Comparison of ENCODE assay signal across 8 cellular contexts in the genomic region with DNA sequence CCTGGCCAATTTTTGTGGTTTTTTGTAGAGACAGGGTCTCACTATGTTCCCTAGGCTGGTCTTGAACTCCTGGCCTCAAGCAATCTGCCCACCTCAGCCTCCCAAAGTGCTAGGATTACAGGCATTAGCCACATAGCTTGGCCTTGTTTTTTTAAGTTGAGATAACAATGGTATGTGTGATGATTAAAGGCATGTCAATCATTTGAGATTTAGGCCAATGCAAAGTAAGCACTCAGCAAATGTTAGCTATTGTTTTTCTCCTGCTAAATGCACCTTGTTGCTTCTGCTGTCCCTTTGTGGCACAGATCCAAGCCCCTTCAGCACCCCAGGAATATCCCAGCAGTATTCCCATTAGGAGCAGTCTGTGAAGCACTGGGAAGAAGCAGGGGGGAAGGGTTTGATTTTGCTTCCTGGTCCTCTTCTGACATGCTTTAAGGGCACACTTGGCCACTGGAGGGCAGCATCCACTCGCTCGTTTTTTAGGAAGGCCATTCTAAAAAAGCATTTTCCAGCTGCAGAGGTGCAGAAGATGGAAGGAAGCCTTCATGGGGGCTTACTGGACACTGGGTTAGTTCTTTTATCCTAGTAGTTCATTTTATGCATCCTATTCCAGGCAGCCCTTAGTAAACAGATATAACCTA.
A peak's percentile ranks its signal among the peaks of the same experiment; 100 is the strongest.
DNase-seq lines count a peak whose midpoint lies in the region; ATAC-seq and TF ChIP-seq lines count a peak whose summit lies in the region.

No MANE protein-coding gene starts in this region.

- no peak overlapping the region for H2AFZ ChIP-seq in neural cell (ENCODE audit: low read depth, low read length)

- H3K27me3 ChIP-seq in neural cell (ENCODE audit: insufficient read depth, low read depth, low read length), result no peaks in the 10 kb centered on the region
- no peaks in the 10 kb centered on the region for H3K27me3 ChIP-seq in stomach

- in situ Hi-C loops in KBM-7 (cut with MboI; ENCODE audit: low pct_unique_long_range_greater_than_20kb, low sequenced_read_pairs), result no loop called here

- no peak for ATAC-seq in HG03196 (IDR thresholded peaks at IDR 0.05; ENCODE audit: unreplicated experiment)

- H3K79me2 ChIP-seq in neural cell (replicated peaks; ENCODE audit: insufficient read depth, low read length), result no peaks in the 10 kb centered on the region

- H3K4me1 ChIP-seq in stomach, result no peaks in the 10 kb centered on the region

- peak; percentile 92 for DNase-seq in DMS 273 (lab: John Stamatoyannopoulos, UW; ENCODE audit: unreplicated experiment)
- peak; percentile 88 for DNase-seq in KBM-7
- DNase-seq in OCI-M1 (lab: John Stamatoyannopoulos, UW), result peak; percentile 82
- peak; percentile 65 for DNase-seq in activated T-cell treated with anti-CD3 and anti-CD28 coated beads for 48 hours (ENCODE audit: low read depth)
- DNase-seq in fibroblast of gingiva (ENCODE audit: low read depth), result peak; percentile 70
- peak; percentile 83 for DNase-seq in stomach

- H3K36me3 ChIP-seq in neural cell (ENCODE audit: insufficient read depth, low read length) (no peaks in the 10 kb centered on the region), stomach (no peaks in the 10 kb centered on the region)

- intact Hi-C loops in stomach (cut with DNase I; ENCODE audit: low total_unique reads), result loop anchor here (5.0 kb wide), 1 partner anchor 244 kb away; no protein-coding TSS in a partner anchor

- no peak overlapping the region for H3K9ac ChIP-seq in neural cell (ENCODE audit: low read length)

- H3K4me2 ChIP-seq in neural cell (ENCODE audit: low read length), result no peak overlapping the region

- no peak overlapping the region for H3K4me3 ChIP-seq in neural cell (ENCODE audit: low read length)
- H3K4me3 ChIP-seq in stomach, result no peak overlapping the region

- no peaks in the 10 kb centered on the region for H3K9me2 ChIP-seq in neural cell (ENCODE audit: insufficient read depth, low read length)

- H3K27ac ChIP-seq in neural cell (ENCODE audit: low read length) (no peak overlapping the region), stomach (no peak overlapping the region)

- 0 to 2% (median 0%) methylated on average over 2 of the region's 2 CpGs for WGBS in stomach, 5 donors

- no peaks in the 10 kb centered on the region for H4K20me1 ChIP-seq in neural cell (ENCODE audit: insufficient read depth)

- H3F3A ChIP-seq in neural cell (ENCODE audit: insufficient read depth, low read length, poor library complexity, severe bottlenecking), result no peaks in the 10 kb centered on the region

- TF ChIP-seq RAD21 in neural cell (conservative IDR thresholded peaks at IDR 0.05), result peak; percentile 87

- TF ChIP-seq POLR2A in stomach (IDR thresholded peaks at IDR 0.05), result no peak

- TF ChIP-seq CTCF in neural cell (IDR thresholded peaks at IDR 0.05; ENCODE audit: poor library complexity, severe bottlenecking) (peak; percentile 87), stomach (IDR thresholded peaks at IDR 0.05) (peak in 5 of 7 experiments; percentile 47 to 69 (median 61))

- no peaks in the 10 kb centered on the region for H3K9me3 ChIP-seq in neural cell (ENCODE audit: low read length)
- H3K9me3 ChIP-seq in stomach, result peaks cover 0 to 16% (median 10%) of the 10 kb centered on the region in 4 donors

- TF ChIP-seq EP300 in neural cell (conservative IDR thresholded peaks at IDR 0.05; ENCODE audit: poor library complexity, severe bottlenecking) (no peak), stomach (IDR thresholded peaks at IDR 0.05) (no peak)

TF ChIP-seq in neural cell, 6 proteins besides CTCF, POLR2A, EP300 and RAD21:
- TF ChIP-seq MXI1 (conservative IDR thresholded peaks at IDR 0.05; ENCODE audit: poor library complexity, severe bottlenecking) (no peak), EZH2 (IDR thresholded peaks at IDR 0.05; ENCODE audit: borderline replicate concordance, insufficient read depth, low read length, poor library complexity, severe bottlenecking) (no peak), SMC3 (conservative IDR thresholded peaks at IDR 0.05; ENCODE audit: poor library complexity) (peak; percentile 85), TAF1 (IDR thresholded peaks at IDR 0.05; ENCODE audit: low read depth) (no peak), POLR2AphosphoS5 (IDR thresholded peaks at IDR 0.05) (no peak)
- TF ChIP-seq, protein P1, sequence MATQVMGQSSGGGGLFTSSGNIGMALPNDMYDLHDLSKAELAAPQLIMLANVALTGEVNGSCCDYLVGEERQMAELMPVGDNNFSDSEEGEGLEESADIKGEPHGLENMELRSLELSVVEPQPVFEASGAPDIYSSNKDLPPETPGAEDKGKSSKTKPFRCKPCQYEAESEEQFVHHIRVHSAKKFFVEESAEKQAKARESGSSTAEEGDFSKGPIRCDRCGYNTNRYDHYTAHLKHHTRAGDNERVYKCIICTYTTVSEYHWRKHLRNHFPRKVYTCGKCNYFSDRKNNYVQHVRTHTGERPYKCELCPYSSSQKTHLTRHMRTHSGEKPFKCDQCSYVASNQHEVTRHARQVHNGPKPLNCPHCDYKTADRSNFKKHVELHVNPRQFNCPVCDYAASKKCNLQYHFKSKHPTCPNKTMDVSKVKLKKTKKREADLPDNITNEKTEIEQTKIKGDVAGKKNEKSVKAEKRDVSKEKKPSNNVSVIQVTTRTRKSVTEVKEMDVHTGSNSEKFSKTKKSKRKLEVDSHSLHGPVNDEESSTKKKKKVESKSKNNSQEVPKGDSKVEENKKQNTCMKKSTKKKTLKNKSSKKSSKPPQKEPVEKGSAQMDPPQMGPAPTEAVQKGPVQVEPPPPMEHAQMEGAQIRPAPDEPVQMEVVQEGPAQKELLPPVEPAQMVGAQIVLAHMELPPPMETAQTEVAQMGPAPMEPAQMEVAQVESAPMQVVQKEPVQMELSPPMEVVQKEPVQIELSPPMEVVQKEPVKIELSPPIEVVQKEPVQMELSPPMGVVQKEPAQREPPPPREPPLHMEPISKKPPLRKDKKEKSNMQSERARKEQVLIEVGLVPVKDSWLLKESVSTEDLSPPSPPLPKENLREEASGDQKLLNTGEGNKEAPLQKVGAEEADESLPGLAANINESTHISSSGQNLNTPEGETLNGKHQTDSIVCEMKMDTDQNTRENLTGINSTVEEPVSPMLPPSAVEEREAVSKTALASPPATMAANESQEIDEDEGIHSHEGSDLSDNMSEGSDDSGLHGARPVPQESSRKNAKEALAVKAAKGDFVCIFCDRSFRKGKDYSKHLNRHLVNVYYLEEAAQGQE (IDR thresholded peaks at IDR 0.05; ENCODE audit: borderline replicate concordance), result no peak
TF ChIP-seq in neural cell: peak in this region for 1.
